Comparison of ENCODE assay signal across 8 cellular contexts in genomic region chr10:14958872-14959220, GRCh38. TPM values are rescaled to one million over a fixed set of nuclear protein-coding genes. Genes with fewer than 3 reads are reported as not detected.
DNase-seq lines count a peak whose midpoint lies in the region; ATAC-seq and TF ChIP-seq lines count a peak whose summit lies in the region.

No MANE protein-coding gene starts in this region.

- no peak for TF ChIP-seq CTCF in HCT116 (IDR thresholded peaks at IDR 0.05 in 2 of 3, conservative IDR thresholded peaks at IDR 0.05 in 1 of 3; ENCODE audit: borderline replicate concordance in 1 of 3, insufficient read depth in 1 of 3, low read depth in 2 of 3, low read length in 2 of 3)
- TF ChIP-seq CTCF in activated CD8-positive, alpha-beta T cell treated with anti-CD3 and anti-CD28 coated beads for 36 hours (IDR thresholded peaks at IDR 0.05) = no peak
- no peak for TF ChIP-seq CTCF in smooth muscle cell (IDR thresholded peaks at IDR 0.05; ENCODE audit: borderline replicate concordance, insufficient read depth, poor library complexity, severe bottlenecking)

- no peak for TF ChIP-seq RAD21 in HCT116 (IDR thresholded peaks at IDR 0.05; ENCODE audit: low read depth)

- H3K27me3 ChIP-seq in HCT116 (ENCODE audit: insufficient read depth, low read length) (no peaks in the 10 kb centered on the region), iPS DF 6.9 (ENCODE audit: control insufficient read depth, insufficient read depth, low read length) (no peaks in the 10 kb centered on the region), smooth muscle cell (ENCODE audit: low read depth) (no peaks in the 10 kb centered on the region)

- no peak for ATAC-seq in HCT116
- ATAC-seq in activated CD8-positive, alpha-beta T cell treated with anti-CD3 and anti-CD28 coated beads for 36 hours = no peak

- H3F3A ChIP-seq in smooth muscle cell (ENCODE audit: low read depth) = no peaks in the 10 kb centered on the region

- H2AFZ ChIP-seq in HCT116 (ENCODE audit: low read depth, low read length, poor library complexity, severe bottlenecking) (peak overlapping the region; percentile 98), smooth muscle cell (ENCODE audit: low read depth) (peak overlapping the region; percentile 95)

- peaks cover 21% of the 10 kb centered on the region for H3K4me1 Mint-ChIP-seq in activated CD8-positive, alpha-beta T cell treated with anti-CD3 and anti-CD28 coated beads for 36 hours (ENCODE audit: low read depth)

- 0 out of 2 replicates have a peak, but pooled peaks cover 7% of the 10 kb centered on the region for H3K79me2 ChIP-seq in HCT116 (ENCODE audit: insufficient read depth, low read length)
- H3K79me2 ChIP-seq in smooth muscle cell (ENCODE audit: low read depth) = no peaks in the 10 kb centered on the region

- RAD21 ChIA-PET in HCT116 (lab: Charles Lee; ENCODE audit: low non-redundant PET in 1 of 2, low total read pairs in 2 of 2, uncharacterized antibody in 2 of 2, unreplicated experiment in 2 of 2) = interaction anchor here in 1 of 2 experiments (0.6 kb wide), 1 partner anchor 73 kb away, joined by 3 read pairs; no protein-coding TSS in a partner anchor

- intact Hi-C loops in HCT116 (cut with micrococcal nuclease) = no loop called here
- intact Hi-C loops in activated CD8-positive, alpha-beta T cell treated with anti-CD3 and anti-CD28 coated beads for 36 hours (cut with micrococcal nuclease) = loop anchor here (10.0 kb wide), 1 partner anchor 124 kb away; the partner anchor contains the start of genes CDNF, HSPA14 and MSANTD7

- POLR2A ChIA-PET in HCT116 (lab: Charles Lee) = interaction anchor here (0.7 to 2.5 kb wide), 4 partner anchors 10 to 122 kb away, joined by 3 to 6 read pairs (median 4); partner anchors contain the start of genes CDNF, HSPA14, MSANTD7 and SUV39H2
- POLR2A ChIA-PET in activated CD8-positive, alpha-beta T cell treated with anti-CD3 and anti-CD28 coated beads for 36 hours (lab: Charles Lee) = interaction anchor here (0.6 to 1.3 kb wide), 3 partner anchors 80 to 142 kb away, joined by 3 to 7 read pairs (median 5); partner anchors contain the start of genes HSPA14, MSANTD7 and SUV39H2

- H3K9me3 ChIP-seq in HCT116 (ENCODE audit: control insufficient read depth in 1 of 2, insufficient read depth in 1 of 2, low read depth in 1 of 2, low read length in 2 of 2) = no peaks in the 10 kb centered on the region
- no peaks in the 10 kb centered on the region for H3K9me3 ChIP-seq in iPS DF 6.9 (ENCODE audit: control insufficient read depth, insufficient read depth, low read length)
- no peaks in the 10 kb centered on the region for H3K9me3 ChIP-seq in smooth muscle cell (replicated peaks; ENCODE audit: low read depth)

- peaks cover 15 to 22% of the 10 kb centered on the region in 2 experiments for H3K4me1 ChIP-seq in HCT116 (ENCODE audit: control insufficient read depth in 1 of 2, insufficient read depth in 2 of 2, low read length in 2 of 2)
- H3K4me1 ChIP-seq in iPS DF 6.9 (ENCODE audit: control insufficient read depth, insufficient read depth, low read length) = no peaks in the 10 kb centered on the region
- no peaks in the 10 kb centered on the region for H3K4me1 ChIP-seq in smooth muscle cell (ENCODE audit: low read depth)

- no peaks in the 10 kb centered on the region for H3K27me3 Mint-ChIP-seq in activated CD8-positive, alpha-beta T cell treated with anti-CD3 and anti-CD28 coated beads for 36 hours

- TSS peak; percentile 83 for BruUV-seq in HCT116 (replicated peaks; lab: Mats Ljungman, UMichigan)

- no peaks in the 10 kb centered on the region for H4K20me1 ChIP-seq in HCT116 (ENCODE audit: insufficient read depth)
- H4K20me1 ChIP-seq in smooth muscle cell (ENCODE audit: low read depth) = no peaks in the 10 kb centered on the region

- H3K9ac ChIP-seq in HCT116 (ENCODE audit: low read length) (peak overlapping the region; percentile 99), smooth muscle cell (ENCODE audit: low read depth) (peak overlapping the region; percentile 87)

- H3K4me2 ChIP-seq in HCT116 (ENCODE audit: low read length) (peak overlapping the region; percentile 97), smooth muscle cell (peak overlapping the region; percentile 95)

- DNase-seq in HCT116 (ENCODE audit: low read depth, low spot score) = no peak
- DNase-seq in activated CD8-positive, alpha-beta T cell treated with anti-CD3 and anti-CD28 coated beads for 36 hours = no peak
- DNase-seq in iPS DF 6.9 (ENCODE audit: low read depth, low spot score) = no peak
- DNase-seq in smooth muscle cell (lab: John Stamatoyannopoulos, UW; ENCODE audit: unreplicated experiment) = no peak
- DNase-seq in H4 (ENCODE audit: low spot score) = no peak
- DNase-seq in DMS53 treated with DMSO at 0.1 percent for 48 hours (lab: John Stamatoyannopoulos, UW; ENCODE audit: unreplicated experiment) = no peak
- DNase-seq in NCI-H1694 (lab: John Stamatoyannopoulos, UW) = no peak
- no peak for DNase-seq in NCI-H1417 (lab: John Stamatoyannopoulos, UW)

- no peaks in the 10 kb centered on the region for H3K36me3 ChIP-seq in HCT116 (ENCODE audit: control insufficient read depth in 1 of 2, insufficient read depth in 2 of 2, low read length in 2 of 2)
- no peaks in the 10 kb centered on the region for H3K36me3 ChIP-seq in iPS DF 6.9 (ENCODE audit: control insufficient read depth, insufficient read depth, low read length)
- H3K36me3 ChIP-seq in smooth muscle cell (ENCODE audit: low read depth) = no peaks in the 10 kb centered on the region

- H3K9me3 Mint-ChIP-seq in activated CD8-positive, alpha-beta T cell treated with anti-CD3 and anti-CD28 coated beads for 36 hours = no peaks in the 10 kb centered on the region

- no peaks in the 10 kb centered on the region for H3K36me3 Mint-ChIP-seq in activated CD8-positive, alpha-beta T cell treated with anti-CD3 and anti-CD28 coated beads for 36 hours (ENCODE audit: low read depth)

- CTCF ChIA-PET in HCT116 (lab: Charles Lee) = interaction anchor here (1.1 to 1.7 kb wide), 2 partner anchors 13 to 148 kb away, joined by 3 read pairs; no protein-coding TSS in a partner anchor
- CTCF ChIA-PET in activated CD8-positive, alpha-beta T cell treated with anti-CD3 and anti-CD28 coated beads for 36 hours (lab: Charles Lee) = interaction anchor here (0.7 to 1.5 kb wide), 6 partner anchors 11 to 395 kb away, joined by 3 to 4 read pairs (median 3); no protein-coding TSS in a partner anchor

- H3K9me2 ChIP-seq in HCT116 (ENCODE audit: insufficient read depth) = no peaks in the 10 kb centered on the region

- peak overlapping the region; percentile 94 for H3K27ac ChIP-seq in HCT116 (ENCODE audit: low read depth, low read length)
- H3K27ac ChIP-seq in iPS DF 6.9 (ENCODE audit: low read length) = no peak overlapping the region
- H3K27ac ChIP-seq in smooth muscle cell (ENCODE audit: low read depth) = peak overlapping the region; percentile 91

- H3K4me3 ChIP-seq in HCT116 (replicated peaks in 1 of 2; ENCODE audit: low read depth in 1 of 2, low read length in 2 of 2) = peak overlapping the region; percentile 89 to 98
- peak overlapping the region; percentile 76; the same call in 1 of the 2 replicates for H3K4me3 ChIP-seq in iPS DF 6.9 (ENCODE audit: low read length)
- H3K4me3 ChIP-seq in smooth muscle cell = peak overlapping the region; percentile 75

- peak overlapping the region; percentile 98 for H3K4me3 Mint-ChIP-seq in activated CD8-positive, alpha-beta T cell treated with anti-CD3 and anti-CD28 coated beads for 36 hours

- WGBS in iPS DF 6.9 (ENCODE audit: insufficient coverage, insufficient read length) = no CpG with 5 or more reads among the region's 12 CpGs
- WGBS in smooth muscle cell (ENCODE audit: low lambda C conversion rate) = 54% methylated on average over 12 of the region's 12 CpGs

- TF ChIP-seq POLR2A in HCT116 (IDR thresholded peaks at IDR 0.05; ENCODE audit: borderline replicate concordance, extremely low read depth, insufficient read depth, insufficient read length) = peak; percentile 37

- peak overlapping the region; percentile 99 for H3K27ac Mint-ChIP-seq in activated CD8-positive, alpha-beta T cell treated with anti-CD3 and anti-CD28 coated beads for 36 hours

TF ChIP-seq in HCT116, 20 proteins besides CTCF, POLR2A, EP300 and RAD21 (continues in another document):
- TF ChIP-seq SRF (IDR thresholded peaks at IDR 0.05; ENCODE audit: low read depth) (no peak), FOSL1 (IDR thresholded peaks at IDR 0.05; ENCODE audit: low read depth) (no peak), JUND (IDR thresholded peaks at IDR 0.05) (no peak), EGR1 (IDR thresholded peaks at IDR 0.05; ENCODE audit: low read depth) (no peak)
- TF ChIP-seq, protein P1, sequence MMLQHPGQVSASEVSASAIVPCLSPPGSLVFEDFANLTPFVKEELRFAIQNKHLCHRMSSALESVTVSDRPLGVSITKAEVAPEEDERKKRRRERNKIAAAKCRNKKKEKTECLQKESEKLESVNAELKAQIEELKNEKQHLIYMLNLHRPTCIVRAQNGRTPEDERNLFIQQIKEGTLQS (IDR thresholded peaks at IDR 0.05) = no peak

RNA-seq across cellular contexts. Expression of gene MEIG1, which starts 0.3 kb away (rescaled TPM):
- 1.4 TPM for total RNA-seq in HCT116 (2021; ENCODE audit: unreplicated experiment)
- polyA plus RNA-seq in HCT116 (2012) = 0.45 and 1.8 TPM in 2 replicates
- under 1 TPM in 1 of 2 experiments, not detected in 1; 0.79 TPM for total RNA-seq in activated CD8-positive, alpha-beta T cell treated with anti-CD3 and anti-CD28 coated beads for 36 hours
- not detected in 2 replicates for total RNA-seq in smooth muscle cell
- 1.8 TPM in 1 of 2 replicates, not detected in the other for polyA plus RNA-seq in smooth muscle cell
- 1.2 and 1.9 TPM in 2 replicates for total RNA-seq in H4 (2014; rRNA removed; shearing (Covaris generic))

RNA-seq across cellular contexts. Expression of gene DCLRE1C, which starts 5.0 kb away (rescaled TPM):
- 14.5 TPM for total RNA-seq in HCT116 (2021; ENCODE audit: unreplicated experiment)
- 3.0 and 5.6 TPM in 2 replicates for polyA plus RNA-seq in HCT116 (2012)
- 10 to 100 TPM; 15.0 to 17.5 TPM for total RNA-seq in activated CD8-positive, alpha-beta T cell treated with anti-CD3 and anti-CD28 coated beads for 36 hours
- total RNA-seq in smooth muscle cell = 7.0 and 7.6 TPM in 2 replicates
- polyA plus RNA-seq in smooth muscle cell = 6.9 and 7.0 TPM in 2 replicates
- 3.5 and 6.6 TPM in 2 replicates for total RNA-seq in H4 (2014; rRNA removed; shearing (Covaris generic))
